In genomic region chr3:151898564-151899261, GRCh38 we compare ENCODE assay signal across 1 cellular context.
TF ChIP-seq lines count a peak whose summit lies in the region.
"Not testable (repeated sequence)": the region's sequence is repeated elsewhere in the genome, so short reads cannot be mapped to it uniquely, and the experiment has no call there.

No MANE protein-coding gene starts in this region.

TF ChIP-seq in K562, 482 proteins besides CTCF, POLR2A, EP300 and RAD21 (continued from another document):
- TF ChIP-seq HMBOX1 (IDR thresholded peaks at IDR 0.05) = 0 out of 2 replicates have a peak, but pooled peaks have one; percentile 24
- 0 out of 4 replicates have a peak, but pooled peaks of 1 of the 2 experiments have one; percentile 13 for TF ChIP-seq NRF1 (conservative IDR thresholded peaks at IDR 0.05 in 1 of 2, IDR thresholded peaks at IDR 0.05 in 1 of 2)
- peak; percentile 43; the same call in 1 of the 2 replicates for TF ChIP-seq SMAD4 (CRISPR knock-in tag; conservative IDR thresholded peaks at IDR 0.05)
- TF ChIP-seq ID3 (CRISPR knock-in tag; IDR thresholded peaks at IDR 0.05); PBX2 (CRISPR knock-in tag; IDR thresholded peaks at IDR 0.05; ENCODE audit: low read depth); ZNF740 (CRISPR knock-in tag; IDR thresholded peaks at IDR 0.05): not testable (repeated sequence)
- peak; percentile 54; the same call in 1 of the 2 replicates for TF ChIP-seq ID3 (tag; IDR thresholded peaks at IDR 0.05)
- peak; percentile 48; the same call in 1 of the 2 replicates for TF ChIP-seq PBX2 (tag; conservative IDR thresholded peaks at IDR 0.05; ENCODE audit: low read depth)
- TF ChIP-seq MEF2D (tag; conservative IDR thresholded peaks at IDR 0.05; ENCODE audit: low read depth) = peak; percentile 64; the same call in 1 of the 2 replicates
- TF ChIP-seq ZNF740 (tag; IDR thresholded peaks at IDR 0.05) = peak in 1 of 2 experiments; percentile 60; a peak in 1 of 4 replicates
- peak; percentile 37; the same call in 1 of the 2 replicates for TF ChIP-seq SMARCE1 (IDR thresholded peaks at IDR 0.05)
- peak; percentile 71; the same call in 1 of the 2 replicates for TF ChIP-seq SPI1 (IDR thresholded peaks at IDR 0.05; ENCODE audit: borderline replicate concordance, low read depth, low read length)
- peak; percentile 32; the same call in 1 of the 2 replicates for TF ChIP-seq ZNF592 (IDR thresholded peaks at IDR 0.05)
- 0 out of 2 replicates have a peak, but pooled peaks have one; percentile 23 for TF ChIP-seq ATF7 (IDR thresholded peaks at IDR 0.05)
